Comparison of ENCODE assay signal across 1 cellular context in genomic region chr2:173076557-173077345, GRCh38.
A peak's percentile ranks its signal among the peaks of the same experiment; 100 is the strongest.
TF ChIP-seq lines count a peak whose summit lies in the region.

No MANE protein-coding gene starts in this region.

TF ChIP-seq in HepG2, 621 proteins besides CTCF, POLR2A, EP300 and RAD21 (continued from another document and continues in another):
- TF ChIP-seq, protein P1, sequence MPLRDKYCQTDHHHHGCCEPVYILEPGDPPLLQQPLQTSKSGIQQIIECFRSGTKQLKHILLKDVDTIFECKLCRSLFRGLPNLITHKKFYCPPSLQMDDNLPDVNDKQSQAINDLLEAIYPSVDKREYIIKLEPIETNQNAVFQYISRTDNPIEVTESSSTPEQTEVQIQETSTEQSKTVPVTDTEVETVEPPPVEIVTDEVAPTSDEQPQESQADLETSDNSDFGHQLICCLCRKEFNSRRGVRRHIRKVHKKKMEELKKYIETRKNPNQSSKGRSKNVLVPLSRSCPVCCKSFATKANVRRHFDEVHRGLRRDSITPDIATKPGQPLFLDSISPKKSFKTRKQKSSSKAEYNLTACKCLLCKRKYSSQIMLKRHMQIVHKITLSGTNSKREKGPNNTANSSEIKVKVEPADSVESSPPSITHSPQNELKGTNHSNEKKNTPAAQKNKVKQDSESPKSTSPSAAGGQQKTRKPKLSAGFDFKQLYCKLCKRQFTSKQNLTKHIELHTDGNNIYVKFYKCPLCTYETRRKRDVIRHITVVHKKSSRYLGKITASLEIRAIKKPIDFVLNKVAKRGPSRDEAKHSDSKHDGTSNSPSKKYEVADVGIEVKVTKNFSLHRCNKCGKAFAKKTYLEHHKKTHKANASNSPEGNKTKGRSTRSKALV (CRISPR knock-in tag; IDR thresholded peaks at IDR 0.05), result peak; percentile 70; the same call in 1 of the 2 replicates
- peak; percentile 53; the same call in 1 of the 2 replicates for TF ChIP-seq ZBTB7B (CRISPR knock-in tag; IDR thresholded peaks at IDR 0.05)
- no peak for TF ChIP-seq CBFB (CRISPR knock-in tag; IDR thresholded peaks at IDR 0.05)
- TF ChIP-seq ZNF260 (CRISPR knock-in tag; IDR thresholded peaks at IDR 0.05; ENCODE audit: borderline replicate concordance, low read depth), result no peak
- TF ChIP-seq ZNF652 (CRISPR knock-in tag; IDR thresholded peaks at IDR 0.05; ENCODE audit: borderline replicate concordance, low read depth), result no peak
- TF ChIP-seq NFKB2 (CRISPR knock-in tag; IDR thresholded peaks at IDR 0.05; ENCODE audit: borderline replicate concordance), result peak; percentile 30; the same call in 1 of the 2 replicates
- 0 out of 2 replicates have a peak, but pooled peaks have one; percentile 59 for TF ChIP-seq ZNF101 (CRISPR knock-in tag; IDR thresholded peaks at IDR 0.05; ENCODE audit: borderline replicate concordance, low read depth)
- TF ChIP-seq ISL2 (CRISPR knock-in tag; IDR thresholded peaks at IDR 0.05), result no peak
- TF ChIP-seq, protein P2, sequence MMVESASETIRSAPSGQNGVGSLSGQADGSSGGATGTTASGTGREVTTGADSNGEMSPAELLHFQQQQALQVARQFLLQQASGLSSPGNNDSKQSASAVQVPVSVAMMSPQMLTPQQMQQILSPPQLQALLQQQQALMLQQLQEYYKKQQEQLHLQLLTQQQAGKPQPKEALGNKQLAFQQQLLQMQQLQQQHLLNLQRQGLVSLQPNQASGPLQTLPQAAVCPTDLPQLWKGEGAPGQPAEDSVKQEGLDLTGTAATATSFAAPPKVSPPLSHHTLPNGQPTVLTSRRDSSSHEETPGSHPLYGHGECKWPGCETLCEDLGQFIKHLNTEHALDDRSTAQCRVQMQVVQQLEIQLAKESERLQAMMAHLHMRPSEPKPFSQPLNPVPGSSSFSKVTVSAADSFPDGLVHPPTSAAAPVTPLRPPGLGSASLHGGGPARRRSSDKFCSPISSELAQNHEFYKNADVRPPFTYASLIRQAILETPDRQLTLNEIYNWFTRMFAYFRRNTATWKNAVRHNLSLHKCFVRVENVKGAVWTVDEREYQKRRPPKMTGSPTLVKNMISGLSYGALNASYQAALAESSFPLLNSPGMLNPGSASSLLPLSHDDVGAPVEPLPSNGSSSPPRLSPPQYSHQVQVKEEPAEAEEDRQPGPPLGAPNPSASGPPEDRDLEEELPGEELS (CRISPR knock-in tag; IDR thresholded peaks at IDR 0.05), result peak; percentile 7; the same call in 1 of the 2 replicates
- no peak for TF ChIP-seq ZNF496 (CRISPR knock-in tag; IDR thresholded peaks at IDR 0.05; ENCODE audit: insufficient replicate concordance)
- TF ChIP-seq, protein P3, sequence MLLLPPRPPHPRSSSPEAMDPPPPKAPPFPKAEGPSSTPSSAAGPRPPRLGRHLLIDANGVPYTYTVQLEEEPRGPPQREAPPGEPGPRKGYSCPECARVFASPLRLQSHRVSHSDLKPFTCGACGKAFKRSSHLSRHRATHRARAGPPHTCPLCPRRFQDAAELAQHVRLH (CRISPR knock-in tag; IDR thresholded peaks at IDR 0.05; ENCODE audit: borderline replicate concordance, low read depth), result 0 out of 2 replicates have a peak, but pooled peaks have one; percentile 24
- TF ChIP-seq KLF16 (CRISPR knock-in tag; IDR thresholded peaks at IDR 0.05), result peak in 1 of 2 experiments; percentile 12; a peak in 1 of 4 replicates
- TF ChIP-seq, protein P4, sequence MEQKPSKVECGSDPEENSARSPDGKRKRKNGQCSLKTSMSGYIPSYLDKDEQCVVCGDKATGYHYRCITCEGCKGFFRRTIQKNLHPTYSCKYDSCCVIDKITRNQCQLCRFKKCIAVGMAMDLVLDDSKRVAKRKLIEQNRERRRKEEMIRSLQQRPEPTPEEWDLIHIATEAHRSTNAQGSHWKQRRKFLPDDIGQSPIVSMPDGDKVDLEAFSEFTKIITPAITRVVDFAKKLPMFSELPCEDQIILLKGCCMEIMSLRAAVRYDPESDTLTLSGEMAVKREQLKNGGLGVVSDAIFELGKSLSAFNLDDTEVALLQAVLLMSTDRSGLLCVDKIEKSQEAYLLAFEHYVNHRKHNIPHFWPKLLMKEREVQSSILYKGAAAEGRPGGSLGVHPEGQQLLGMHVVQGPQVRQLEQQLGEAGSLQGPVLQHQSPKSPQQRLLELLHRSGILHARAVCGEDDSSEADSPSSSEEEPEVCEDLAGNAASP (CRISPR knock-in tag; IDR thresholded peaks at IDR 0.05; ENCODE audit: borderline replicate concordance), result no peak
- no peak for TF ChIP-seq ZNF746 (CRISPR knock-in tag; IDR thresholded peaks at IDR 0.05)
- TF ChIP-seq NAIF1 (CRISPR knock-in tag; IDR thresholded peaks at IDR 0.05; ENCODE audit: borderline replicate concordance), result 0 out of 2 replicates have a peak, but pooled peaks have one; percentile 31
- TF ChIP-seq ZNF30 (CRISPR knock-in tag; IDR thresholded peaks at IDR 0.05), result peak; percentile 58; the same call in 1 of the 2 replicates
- TF ChIP-seq ZNF547 (CRISPR knock-in tag; IDR thresholded peaks at IDR 0.05), result no peak
- no peak for TF ChIP-seq STAT5B (CRISPR knock-in tag; IDR thresholded peaks at IDR 0.05)
- TF ChIP-seq, protein P5, sequence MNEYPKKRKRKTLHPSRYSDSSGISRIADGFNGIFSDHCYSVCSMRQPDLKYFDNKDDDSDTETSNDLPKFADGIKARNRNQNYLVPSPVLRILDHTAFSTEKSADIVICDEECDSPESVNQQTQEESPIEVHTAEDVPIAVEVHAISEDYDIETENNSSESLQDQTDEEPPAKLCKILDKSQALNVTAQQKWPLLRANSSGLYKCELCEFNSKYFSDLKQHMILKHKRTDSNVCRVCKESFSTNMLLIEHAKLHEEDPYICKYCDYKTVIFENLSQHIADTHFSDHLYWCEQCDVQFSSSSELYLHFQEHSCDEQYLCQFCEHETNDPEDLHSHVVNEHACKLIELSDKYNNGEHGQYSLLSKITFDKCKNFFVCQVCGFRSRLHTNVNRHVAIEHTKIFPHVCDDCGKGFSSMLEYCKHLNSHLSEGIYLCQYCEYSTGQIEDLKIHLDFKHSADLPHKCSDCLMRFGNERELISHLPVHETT (CRISPR knock-in tag; conservative IDR thresholded peaks at IDR 0.05), result 0 out of 2 replicates have a peak, but pooled peaks have one; percentile 14
- TF ChIP-seq CAMTA2 (CRISPR knock-in tag; IDR thresholded peaks at IDR 0.05; ENCODE audit: borderline replicate concordance), result no peak
- TF ChIP-seq HMG20B (CRISPR knock-in tag; conservative IDR thresholded peaks at IDR 0.05), result no peak
- TF ChIP-seq MAFG (CRISPR knock-in tag; IDR thresholded peaks at IDR 0.05), result no peak
- TF ChIP-seq HIVEP1 (CRISPR knock-in tag; IDR thresholded peaks at IDR 0.05), result no peak
- 0 out of 2 replicates have a peak, but pooled peaks have one; percentile 6 for TF ChIP-seq AHR (CRISPR knock-in tag; IDR thresholded peaks at IDR 0.05)
- no peak for TF ChIP-seq CHCHD3 (CRISPR knock-in tag; IDR thresholded peaks at IDR 0.05)
- TF ChIP-seq FOXC1 (CRISPR knock-in tag; IDR thresholded peaks at IDR 0.05; ENCODE audit: borderline replicate concordance), result 0 out of 2 replicates have a peak, but pooled peaks have one; percentile 36
- TF ChIP-seq LCORL (IDR thresholded peaks at IDR 0.05), result no peak
- TF ChIP-seq LCORL (CRISPR knock-in tag; IDR thresholded peaks at IDR 0.05), result peak; percentile 54
- 0 out of 2 replicates have a peak, but pooled peaks have one; percentile 67 for TF ChIP-seq NFE2L1 (CRISPR knock-in tag; IDR thresholded peaks at IDR 0.05; ENCODE audit: borderline replicate concordance)
- no peak for TF ChIP-seq ZNF616 (CRISPR knock-in tag; IDR thresholded peaks at IDR 0.05; ENCODE audit: low read depth)
- TF ChIP-seq U2AF1 (optimal IDR thresholded peaks at IDR 0.05; ENCODE audit: low read depth, low read length), result no peak
- no peak for TF ChIP-seq ZMYM2 (CRISPR knock-in tag; IDR thresholded peaks at IDR 0.05)
- TF ChIP-seq, protein P6, sequence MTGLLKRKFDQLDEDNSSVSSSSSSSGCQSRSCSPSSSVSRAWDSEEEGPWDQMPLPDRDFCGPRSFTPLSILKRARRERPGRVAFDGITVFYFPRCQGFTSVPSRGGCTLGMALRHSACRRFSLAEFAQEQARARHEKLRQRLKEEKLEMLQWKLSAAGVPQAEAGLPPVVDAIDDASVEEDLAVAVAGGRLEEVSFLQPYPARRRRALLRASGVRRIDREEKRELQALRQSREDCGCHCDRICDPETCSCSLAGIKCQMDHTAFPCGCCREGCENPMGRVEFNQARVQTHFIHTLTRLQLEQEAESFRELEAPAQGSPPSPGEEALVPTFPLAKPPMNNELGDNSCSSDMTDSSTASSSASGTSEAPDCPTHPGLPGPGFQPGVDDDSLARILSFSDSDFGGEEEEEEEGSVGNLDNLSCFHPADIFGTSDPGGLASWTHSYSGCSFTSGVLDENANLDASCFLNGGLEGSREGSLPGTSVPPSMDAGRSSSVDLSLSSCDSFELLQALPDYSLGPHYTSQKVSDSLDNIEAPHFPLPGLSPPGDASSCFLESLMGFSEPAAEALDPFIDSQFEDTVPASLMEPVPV (CRISPR knock-in tag; IDR thresholded peaks at IDR 0.05), result 0 out of 2 replicates have a peak, but pooled peaks have one; percentile 24
- TF ChIP-seq ZFX (CRISPR knock-in tag; IDR thresholded peaks at IDR 0.05; ENCODE audit: low read depth), result peak; percentile 49; the same call in 1 of the 2 replicates
- TF ChIP-seq, protein P7, sequence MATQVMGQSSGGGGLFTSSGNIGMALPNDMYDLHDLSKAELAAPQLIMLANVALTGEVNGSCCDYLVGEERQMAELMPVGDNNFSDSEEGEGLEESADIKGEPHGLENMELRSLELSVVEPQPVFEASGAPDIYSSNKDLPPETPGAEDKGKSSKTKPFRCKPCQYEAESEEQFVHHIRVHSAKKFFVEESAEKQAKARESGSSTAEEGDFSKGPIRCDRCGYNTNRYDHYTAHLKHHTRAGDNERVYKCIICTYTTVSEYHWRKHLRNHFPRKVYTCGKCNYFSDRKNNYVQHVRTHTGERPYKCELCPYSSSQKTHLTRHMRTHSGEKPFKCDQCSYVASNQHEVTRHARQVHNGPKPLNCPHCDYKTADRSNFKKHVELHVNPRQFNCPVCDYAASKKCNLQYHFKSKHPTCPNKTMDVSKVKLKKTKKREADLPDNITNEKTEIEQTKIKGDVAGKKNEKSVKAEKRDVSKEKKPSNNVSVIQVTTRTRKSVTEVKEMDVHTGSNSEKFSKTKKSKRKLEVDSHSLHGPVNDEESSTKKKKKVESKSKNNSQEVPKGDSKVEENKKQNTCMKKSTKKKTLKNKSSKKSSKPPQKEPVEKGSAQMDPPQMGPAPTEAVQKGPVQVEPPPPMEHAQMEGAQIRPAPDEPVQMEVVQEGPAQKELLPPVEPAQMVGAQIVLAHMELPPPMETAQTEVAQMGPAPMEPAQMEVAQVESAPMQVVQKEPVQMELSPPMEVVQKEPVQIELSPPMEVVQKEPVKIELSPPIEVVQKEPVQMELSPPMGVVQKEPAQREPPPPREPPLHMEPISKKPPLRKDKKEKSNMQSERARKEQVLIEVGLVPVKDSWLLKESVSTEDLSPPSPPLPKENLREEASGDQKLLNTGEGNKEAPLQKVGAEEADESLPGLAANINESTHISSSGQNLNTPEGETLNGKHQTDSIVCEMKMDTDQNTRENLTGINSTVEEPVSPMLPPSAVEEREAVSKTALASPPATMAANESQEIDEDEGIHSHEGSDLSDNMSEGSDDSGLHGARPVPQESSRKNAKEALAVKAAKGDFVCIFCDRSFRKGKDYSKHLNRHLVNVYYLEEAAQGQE (IDR thresholded peaks at IDR 0.05; ENCODE audit: borderline replicate concordance in 1 of 2, low read depth in 1 of 2, low read length in 2 of 2), result no peak
- TF ChIP-seq ZMYM4 (CRISPR knock-in tag; IDR thresholded peaks at IDR 0.05), result no peak
- no peak for TF ChIP-seq TCF12 (IDR thresholded peaks at IDR 0.05)
- no peak for TF ChIP-seq TCF12 (CRISPR knock-in tag; IDR thresholded peaks at IDR 0.05)
- no peak for TF ChIP-seq YY1 (IDR thresholded peaks at IDR 0.05; ENCODE audit: insufficient read depth, insufficient replicate concordance, low read depth, low read length)
- TF ChIP-seq, protein P8, sequence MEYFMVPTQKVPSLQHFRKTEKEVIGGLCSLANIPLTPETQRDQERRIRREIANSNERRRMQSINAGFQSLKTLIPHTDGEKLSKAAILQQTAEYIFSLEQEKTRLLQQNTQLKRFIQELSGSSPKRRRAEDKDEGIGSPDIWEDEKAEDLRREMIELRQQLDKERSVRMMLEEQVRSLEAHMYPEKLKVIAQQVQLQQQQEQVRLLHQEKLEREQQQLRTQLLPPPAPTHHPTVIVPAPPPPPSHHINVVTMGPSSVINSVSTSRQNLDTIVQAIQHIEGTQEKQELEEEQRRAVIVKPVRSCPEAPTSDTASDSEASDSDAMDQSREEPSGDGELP (IDR thresholded peaks at IDR 0.05; ENCODE audit: borderline replicate concordance, low read depth), result no peak
- peak; percentile 36 for TF ChIP-seq ZNF883 (CRISPR knock-in tag; IDR thresholded peaks at IDR 0.05; ENCODE audit: not compliant biosample characterization)
- TF ChIP-seq HCFC1 (IDR thresholded peaks at IDR 0.05; ENCODE audit: low read depth, low read length), result no peak
- no peak for TF ChIP-seq SYNCRIP (IDR thresholded peaks at IDR 0.05; ENCODE audit: insufficient read depth, low read depth, low read length)
- TF ChIP-seq GATAD1 (CRISPR knock-in tag; IDR thresholded peaks at IDR 0.05), result 0 out of 2 replicates have a peak, but pooled peaks have one; percentile 9
- no peak for TF ChIP-seq RFX1 (IDR thresholded peaks at IDR 0.05)
- TF ChIP-seq, protein P9, sequence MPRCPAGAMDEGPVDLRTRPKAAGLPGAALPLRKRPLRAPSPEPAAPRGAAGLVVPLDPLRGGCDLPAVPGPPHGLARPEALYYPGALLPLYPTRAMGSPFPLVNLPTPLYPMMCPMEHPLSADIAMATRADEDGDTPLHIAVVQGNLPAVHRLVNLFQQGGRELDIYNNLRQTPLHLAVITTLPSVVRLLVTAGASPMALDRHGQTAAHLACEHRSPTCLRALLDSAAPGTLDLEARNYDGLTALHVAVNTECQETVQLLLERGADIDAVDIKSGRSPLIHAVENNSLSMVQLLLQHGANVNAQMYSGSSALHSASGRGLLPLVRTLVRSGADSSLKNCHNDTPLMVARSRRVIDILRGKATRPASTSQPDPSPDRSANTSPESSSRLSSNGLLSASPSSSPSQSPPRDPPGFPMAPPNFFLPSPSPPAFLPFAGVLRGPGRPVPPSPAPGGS (CRISPR knock-in tag; IDR thresholded peaks at IDR 0.05), result 0 out of 2 replicates have a peak, but pooled peaks have one; percentile 10
- TF ChIP-seq ZKSCAN1 (IDR thresholded peaks at IDR 0.05; ENCODE audit: low read length), result no peak
